Comparison of ENCODE assay signal across 13 cellular contexts in genomic region chr7:90242369-90243168, GRCh38. TPM values are rescaled to one million over a fixed set of nuclear protein-coding genes. Genes with fewer than 3 reads are reported as not detected.
A peak's percentile ranks its signal among the peaks of the same experiment; 100 is the strongest.
DNase-seq lines count a peak whose midpoint lies in the region; ATAC-seq and TF ChIP-seq lines count a peak whose summit lies in the region.
"Had no signal": no experiment of that assay in that cellular context is flagged by ENCODE, and none has a peak within 500 bp of the region (broad histone marks: within the 10 kb centered on the region; RNA-seq: fewer than 3 reads in every experiment).

No MANE protein-coding gene starts in this region.

- H3K4me1 ChIP-seq in spleen = peaks cover 3 to 36% (median 22%) of the 10 kb centered on the region in 6 donors

- H3K9me3 Mint-ChIP-seq in activated naive CD8-positive, alpha-beta T cell treated with anti-CD3 and anti-CD28 coated beads for 36 hours = no peaks in the 10 kb centered on the region
- H3K9me3 Mint-ChIP-seq: dendritic cell treated with granulocyte-macrophage colony-stimulating factor and Interleukin-4, amounts not matched to agents 40 ng/mL and 50 ng/mL, for 4 days had no signal

- WGBS in spleen, 5 donors = 86 to 92% (median 87%) methylated on average over 3 of the region's 3 CpGs

- in situ Hi-C loops in GM13977 (cut with MboI; ENCODE audit: low pct_unique_long_range_greater_than_20kb, low sequenced_read_pairs, unreplicated experiment) = no loop called here

- TF ChIP-seq CTCF in GM13977 (IDR thresholded peaks at IDR 0.05; ENCODE audit: extremely low read depth, insufficient read depth, missing control alignments) = no peak
- no peak for TF ChIP-seq CTCF in VCaP (conservative IDR thresholded peaks at IDR 0.05)
- no peak for TF ChIP-seq CTCF in spleen (IDR thresholded peaks at IDR 0.05 in 8 of 11, conservative IDR thresholded peaks at IDR 0.05 in 3 of 11)

- H3K27me3 ChIP-seq in spleen (replicated peaks in 1 of 7) = peaks cover 0 to 25% (median 0%) of the 10 kb centered on the region in 7 donors

- no peaks in the 10 kb centered on the region for H3K36me3 ChIP-seq in spleen

- H3K36me3 Mint-ChIP-seq in activated naive CD8-positive, alpha-beta T cell treated with anti-CD3 and anti-CD28 coated beads for 36 hours = no peaks in the 10 kb centered on the region

- intact Hi-C loops in spleen (cut with DNase I; ENCODE audit: low total_unique reads) = no loop called here

- DNase-seq in GM13977 (ENCODE audit: low spot score) (peak; percentile 72), spleen (no peak), cortex of kidney (lab: John Stamatoyannopoulos, UW) (no peak)
- no peak for DNase-seq in activated naive CD8-positive, alpha-beta T cell treated with anti-CD3 and anti-CD28 coated beads for 36 hours
- DNase-seq: activated CD4-positive, alpha-beta T cell treated with anti-CD3 and anti-CD28 coated beads for 4 hours; activated naive CD4-positive, alpha-beta T cell treated with anti-CD3 and anti-CD28 coated beads, Interleukin-2, amount 50 U/mL, for 16 hours; NCI-H2029 treated with DMSO at 0.1 percent for 48 hours; SHP77 had no signal

- H3K4me1 Mint-ChIP-seq in activated naive CD8-positive, alpha-beta T cell treated with anti-CD3 and anti-CD28 coated beads for 36 hours = peaks cover 21% of the 10 kb centered on the region

- no peak overlapping the region for H3K4me3 ChIP-seq in spleen

- TF ChIP-seq POLR2A in spleen (IDR thresholded peaks at IDR 0.05) = no peak

- ATAC-seq in GM19468 (IDR thresholded peaks at IDR 0.05; ENCODE audit: extremely low read depth, unreplicated experiment) (peak; percentile 51), HG03064 (IDR thresholded peaks at IDR 0.05; ENCODE audit: low read depth, unreplicated experiment) (peak; percentile 55), HG03097 (IDR thresholded peaks at IDR 0.05; ENCODE audit: low FRiP score, unreplicated experiment) (no peak)

- H3K4me3 Mint-ChIP-seq in activated naive CD8-positive, alpha-beta T cell treated with anti-CD3 and anti-CD28 coated beads for 36 hours = no peak overlapping the region
- H3K4me3 Mint-ChIP-seq: dendritic cell treated with granulocyte-macrophage colony-stimulating factor and Interleukin-4, amounts not matched to agents 40 ng/mL and 50 ng/mL, for 4 days had no signal

- no peak overlapping the region for H3K27ac Mint-ChIP-seq in activated naive CD8-positive, alpha-beta T cell treated with anti-CD3 and anti-CD28 coated beads for 36 hours
- H3K27ac Mint-ChIP-seq: dendritic cell treated with granulocyte-macrophage colony-stimulating factor and Interleukin-4, amounts not matched to agents 40 ng/mL and 50 ng/mL, for 4 days had no signal

- H3K27ac ChIP-seq in VCaP (peak overlapping the region; percentile 100; the same call in 1 of the 2 replicates), spleen (peak overlapping the region in 1 of 8 donors; percentile 5)

- H3K27me3 Mint-ChIP-seq in activated naive CD8-positive, alpha-beta T cell treated with anti-CD3 and anti-CD28 coated beads for 36 hours = peaks cover 43% of the 10 kb centered on the region

- no peaks in the 10 kb centered on the region for H3K9me3 ChIP-seq in spleen

RNA-seq across cellular contexts. Expression of gene CFAP69, which starts 2.4 kb away (rescaled TPM):
- under 1 TPM; 0.72 to 0.85 TPM for total RNA-seq in activated naive CD8-positive, alpha-beta T cell treated with anti-CD3 and anti-CD28 coated beads for 36 hours
- 10 to 100 TPM in 2 of 7 donors, 1 to 10 TPM in 5; 5.2 to 15.8 (median 7.7) TPM for total RNA-seq in spleen
- polyA plus RNA-seq in spleen = 1 to 10 TPM; 1.0 to 8.3 (median 4.0) TPM

RNA-seq across cellular contexts. Expression of gene STEAP2, which starts 31.0 kb away (rescaled TPM):
- total RNA-seq in activated naive CD8-positive, alpha-beta T cell treated with anti-CD3 and anti-CD28 coated beads for 36 hours = not detected
- 10 to 100 TPM in 2 of 7 donors, 1 to 10 TPM in 5; 4.8 to 15.8 (median 6.6) TPM for total RNA-seq in spleen
- 1 to 10 TPM in 2 of 3 donors, under 1 TPM in 1; 0.65 to 1.4 (median 1.1) TPM for polyA plus RNA-seq in spleen

Comparison
In these comparisons a context has a peak if more than half of its experiments do, and no peak if none do; other contexts are left out.
1. RNA of gene STEAP2, which starts 31.0 kb away (total RNA-seq): 4.8 to 15.8 TPM in spleen; not detected in activated naive CD8-positive, alpha-beta T cell treated with anti-CD3 and anti-CD28 coated beads for 36 hours; every median in the first group is over 4 times any median in the second.